ENCODE assay signal across 17 cellular contexts in genomic region chr5:149504649-149505048, GRCh38. TPM values are rescaled to one million over a fixed set of nuclear protein-coding genes. Genes with fewer than 3 reads are reported as not detected.
DNase-seq lines count a peak whose midpoint lies in the region; ATAC-seq and TF ChIP-seq lines count a peak whose summit lies in the region.
"Had no signal": no experiment of that assay in that cellular context is flagged by ENCODE, and none has a peak within 500 bp of the region (broad histone marks: within the 10 kb centered on the region; RNA-seq: fewer than 3 reads in every experiment).

No MANE protein-coding gene starts in this region.

- H3K23ac ChIP-seq in IMR-90 (ENCODE audit: low read depth, low read length), result no peak overlapping the region

- H3K18ac ChIP-seq in IMR-90 (ENCODE audit: low read depth, low read length), result peak overlapping the region; percentile 12; the same call in 1 of the 2 replicates

- POLR2A ChIA-PET in MCF 10A (lab: Yijun Ruan, JAX) (interaction anchor here (0.7 to 16.0 kb wide), 8 partner anchors 9 to 62 kb away, joined by 3 to 191 read pairs (median 6); partner anchors contain the start of gene CSNK1A1), IMR-90 (lab: Charles Lee; ENCODE audit: unreplicated experiment) (no interaction called here)

- TSS peak; percentile 3 for BruUV-seq in MCF 10A (replicated peaks; lab: Mats Ljungman, UMichigan)
- BruUV-seq in mammary epithelial cell (replicated peaks; lab: Mats Ljungman, UMichigan), result no TSS peak
- no TSS peak for BruUV-seq in IMR-90 (replicated peaks; lab: Mats Ljungman, UMichigan)

- no peak overlapping the region for H4K8ac ChIP-seq in IMR-90 (ENCODE audit: low read depth in 2 of 2, low read length in 2 of 2)

- CTCF ChIA-PET in MCF 10A (lab: Yijun Ruan, JAX) (interaction anchor here (0.6 to 2.4 kb wide), 5 partner anchors 10 to 114 kb away, joined by 3 to 10 read pairs (median 4); no protein-coding TSS in a partner anchor), mammary epithelial cell (lab: Charles Lee; ENCODE audit: low non-redundant PET) (no interaction called here), IMR-90 (lab: Yijun Ruan, JAX) (interaction anchor here (1.6 kb wide), 1 partner anchor 54 kb away, joined by 3 read pairs; no protein-coding TSS in a partner anchor)

- H3K4me1 Mint-ChIP-seq in MCF 10A (ENCODE audit: insufficient read depth, unreplicated experiment), result no peaks in the 10 kb centered on the region
- peaks cover 1% of the 10 kb centered on the region for H3K4me1 Mint-ChIP-seq in endodermal cell

- no peak overlapping the region for H2BK20ac ChIP-seq in IMR-90 (ENCODE audit: low read depth, low read length)

- no peak overlapping the region for H3K4ac ChIP-seq in IMR-90 (ENCODE audit: low read depth, low read length)

- no peak for DNase-seq in MCF 10A (ENCODE audit: unreplicated experiment)
- no peak for DNase-seq in mammary epithelial cell
- no peak for DNase-seq in IMR-90
- DNase-seq in fibroblast of lung (ENCODE audit: low read depth in 2 of 2), result no peak
- DNase-seq in mucosa of descending colon, result no peak
- no peak for DNase-seq in endodermal cell
- no peak for DNase-seq in DMS79 treated with DMSO at 0.1 percent for 48 hours (lab: John Stamatoyannopoulos, UW)
- DNase-seq: DMS79, NCI-H1436, NCI-H1930, NCI-H345, NCI-H524 treated with DMSO at 0.1 percent for 48 hours, PC-9, SJCRH30 had no signal

- no peak overlapping the region for H3K14ac ChIP-seq in IMR-90 (replicated peaks; ENCODE audit: low read depth, low read length)

- H3K9ac ChIP-seq in mammary epithelial cell (ENCODE audit: insufficient read depth, low read length), result no peak overlapping the region
- no peak overlapping the region for H3K9ac ChIP-seq in IMR-90 (ENCODE audit: low read depth, low read length)
- no peak overlapping the region for H3K9ac ChIP-seq in fibroblast of lung (ENCODE audit: insufficient read depth, low read length)
- no peak overlapping the region for H3K9ac ChIP-seq in stomach smooth muscle (ENCODE audit: low read length in 2 of 2)
- H3K9ac ChIP-seq in endodermal cell (ENCODE audit: extremely low read depth, low read length, poor library complexity, severe bottlenecking), result no peak overlapping the region
- H3K9ac ChIP-seq: BLaER1, KMS-11 had no signal

- H2BK120ac ChIP-seq in IMR-90 (ENCODE audit: low read depth, low read length), result no peak overlapping the region

- H4K91ac ChIP-seq in IMR-90 (ENCODE audit: insufficient read depth, low read depth, low read length), result no peak overlapping the region

- H2AK9ac ChIP-seq in IMR-90 (replicated peaks; ENCODE audit: low read depth, low read length, poor library complexity), result no peak overlapping the region

- intact Hi-C loops in MCF 10A (cut with micrococcal nuclease), result no loop called here
- intact Hi-C loops in mammary epithelial cell (cut with micrococcal nuclease), result loop anchor here (5.0 kb wide), 1 partner anchor 38 kb away; no protein-coding TSS in a partner anchor
- intact Hi-C loops in IMR-90 (cut with micrococcal nuclease), result loop anchor here (5.0 kb wide), 1 partner anchor 33 kb away; no protein-coding TSS in a partner anchor
- intact Hi-C loops in mucosa of descending colon (cut with DNase I, micrococcal nuclease), result no loop called here

- no peaks in the 10 kb centered on the region for H3K27me3 Mint-ChIP-seq in MCF 10A (ENCODE audit: insufficient read depth, unreplicated experiment)
- H3K27me3 Mint-ChIP-seq in endodermal cell (ENCODE audit: insufficient read depth), result no peaks in the 10 kb centered on the region

- H3K4me3 Mint-ChIP-seq in MCF 10A (ENCODE audit: unreplicated experiment) (no peak overlapping the region), endodermal cell (no peak overlapping the region)

- H3K79me2 ChIP-seq in mammary epithelial cell (ENCODE audit: insufficient read depth, low read length) (peaks cover 39% of the 10 kb centered on the region), fibroblast of lung (ENCODE audit: control insufficient read depth, insufficient read depth, low read length) (peaks cover 26% of the 10 kb centered on the region)

- in situ Hi-C loops in mammary epithelial cell (cut with MboI; ENCODE audit: low sequenced_read_pairs in 2 of 2), result no loop called here
- in situ Hi-C loops in IMR-90 (cut with MboI; ENCODE audit: low sequenced_read_pairs), result no loop called here

- TF ChIP-seq CTCF in MCF 10A (IDR thresholded peaks at IDR 0.05; ENCODE audit: unreplicated experiment) (no peak), mammary epithelial cell (conservative IDR thresholded peaks at IDR 0.05 in 1 of 2, IDR thresholded peaks at IDR 0.05 in 1 of 2; ENCODE audit: extremely low read depth in 1 of 2, insufficient read depth in 1 of 2, low read depth in 1 of 2, low read length in 2 of 2) (no peak), IMR-90 (conservative IDR thresholded peaks at IDR 0.05; ENCODE audit: low read depth, low read length) (no peak), fibroblast of lung (conservative IDR thresholded peaks at IDR 0.05 in 1 of 2, IDR thresholded peaks at IDR 0.05 in 1 of 2; ENCODE audit: low read depth in 1 of 2, low read length in 2 of 2) (no peak), mucosa of descending colon (IDR thresholded peaks at IDR 0.05) (no peak), endodermal cell (conservative IDR thresholded peaks at IDR 0.05) (no peak)

- peaks cover 0 to 52% of the 10 kb centered on the region in 2 experiments; a peak in 3 of 4 replicates for H3K79me1 ChIP-seq in IMR-90 (ENCODE audit: low read depth in 1 of 2, low read length in 2 of 2)

- no peak overlapping the region for H3K56ac ChIP-seq in IMR-90 (ENCODE audit: extremely low read depth, insufficient read depth, low read length)

- dilution Hi-C loops in mammary epithelial cell (cut with HindIII; ENCODE audit: low sequenced_read_pairs), result no loop called here
- dilution Hi-C loops in IMR-90 (cut with HindIII; ENCODE audit: low sequenced_read_pairs, unreplicated experiment), result no loop called here

- WGBS in mammary epithelial cell (ENCODE audit: low coverage, missing lambda C conversion rate), result 58% methylated on average over 3 of the region's 3 CpGs
- no CpG with 5 or more reads among the region's 3 CpGs for WGBS in IMR-90 (ENCODE audit: extremely low coverage in 2 of 2, insufficient read length in 1 of 2), 2 experiments
- WGBS in endodermal cell (ENCODE audit: insufficient coverage in 1 of 2, insufficient read length in 1 of 2), 2 experiments, result 94 to 95% methylated on average over 2 to 3 of the region's 3 CpGs

- no peak overlapping the region for H2BK15ac ChIP-seq in IMR-90 (ENCODE audit: low read depth, low read length)

- H3K27ac Mint-ChIP-seq in MCF 10A (ENCODE audit: low read depth, unreplicated experiment), result no peak overlapping the region
- no peak overlapping the region for H3K27ac Mint-ChIP-seq in endodermal cell

- H3K4me3 ChIP-seq in mammary epithelial cell (replicated peaks in 1 of 3; ENCODE audit: insufficient read depth in 1 of 3, low read depth in 2 of 3, low read length in 3 of 3) (no peak overlapping the region), IMR-90 (ENCODE audit: insufficient read depth, low read depth, low read length) (no peak overlapping the region), fibroblast of lung (replicated peaks in 1 of 4; ENCODE audit: control extremely low read depth in 1 of 4, insufficient read depth in 1 of 4, low read depth in 3 of 4, low read length in 4 of 4) (no peak overlapping the region), stomach smooth muscle (ENCODE audit: low read length in 2 of 2) (no peak overlapping the region), mucosa of descending colon (no peak overlapping the region), endodermal cell (ENCODE audit: low read length) (no peak overlapping the region)
- H3K4me3 ChIP-seq: BLaER1, PC-9, SJCRH30 had no signal

- peaks cover 5% of the 10 kb centered on the region; the same call in 1 of the 2 replicates for H3K9me1 ChIP-seq in IMR-90 (ENCODE audit: insufficient read depth, low read length)

- H3K27ac ChIP-seq in mammary epithelial cell (ENCODE audit: insufficient read depth, low read depth, low read length) (no peak overlapping the region), IMR-90 (ENCODE audit: insufficient read depth, low read length) (no peak overlapping the region), fibroblast of lung (ENCODE audit: insufficient read depth, low read length) (peak overlapping the region; percentile 29), stomach smooth muscle (ENCODE audit: low read length) (peak overlapping the region; percentile 37), endodermal cell (ENCODE audit: low read depth, low read length) (no peak overlapping the region)
- H3K27ac ChIP-seq: BLaER1, KMS-11, PC-9, SJCRH30 had no signal

- no peak for TF ChIP-seq RAD21 in IMR-90 (IDR thresholded peaks at IDR 0.05; ENCODE audit: low read length)

- no peaks in the 10 kb centered on the region for H3K9me3 Mint-ChIP-seq in MCF 10A (ENCODE audit: unreplicated experiment)
- no peaks in the 10 kb centered on the region for H3K9me3 Mint-ChIP-seq in endodermal cell

- H3K36me3 ChIP-seq in mammary epithelial cell (ENCODE audit: insufficient read depth, low read length) (peaks cover 62% of the 10 kb centered on the region), IMR-90 (ENCODE audit: control insufficient read depth, insufficient read depth, low read length) (peaks cover 55% of the 10 kb centered on the region), fibroblast of lung (ENCODE audit: control insufficient read depth, insufficient read depth, low read length) (peaks cover 25% of the 10 kb centered on the region), stomach smooth muscle (ENCODE audit: control insufficient read depth in 2 of 2, insufficient read depth in 2 of 2, low read length in 2 of 2) (peaks cover 35 to 43% of the 10 kb centered on the region in 2 donors), mucosa of descending colon (ENCODE audit: low read depth) (peaks cover 21% of the 10 kb centered on the region), endodermal cell (ENCODE audit: control insufficient read depth, insufficient read depth, low read length) (peaks cover 92% of the 10 kb centered on the region)

- H3K4me1 ChIP-seq in mammary epithelial cell (ENCODE audit: insufficient read depth, low read length), result no peaks in the 10 kb centered on the region
- H3K4me1 ChIP-seq in IMR-90 (ENCODE audit: control insufficient read depth, insufficient read depth, low read length), result peaks cover 17% of the 10 kb centered on the region
- H3K4me1 ChIP-seq in fibroblast of lung (ENCODE audit: control insufficient read depth, extremely low read depth, insufficient read depth, low read length), result peaks cover 6% of the 10 kb centered on the region
- no peaks in the 10 kb centered on the region for H3K4me1 ChIP-seq in stomach smooth muscle (ENCODE audit: control insufficient read depth, insufficient read depth, low read length)
- H3K4me1 ChIP-seq in mucosa of descending colon (ENCODE audit: low read depth), result no peaks in the 10 kb centered on the region
- no peaks in the 10 kb centered on the region for H3K4me1 ChIP-seq in endodermal cell (ENCODE audit: control insufficient read depth, insufficient read depth, low read length)
- H3K4me1 ChIP-seq: BLaER1, SJCRH30 had no signal

- H3K4me2 ChIP-seq in mammary epithelial cell (ENCODE audit: insufficient read depth, low read depth, low read length) (no peak overlapping the region), IMR-90 (ENCODE audit: low read depth, low read length) (no peak overlapping the region), fibroblast of lung (ENCODE audit: extremely low read depth, insufficient read depth, low read length) (no peak overlapping the region)
- H3K4me2 ChIP-seq: BLaER1, KMS-11, PC-9 had no signal

- H4K20me1 ChIP-seq in mammary epithelial cell (ENCODE audit: insufficient read depth, low read length), result no peaks in the 10 kb centered on the region
- peaks cover 15% of the 10 kb centered on the region for H4K20me1 ChIP-seq in IMR-90 (ENCODE audit: insufficient read depth, low read length)
- H4K20me1 ChIP-seq in fibroblast of lung (ENCODE audit: control insufficient read depth, extremely low read depth, insufficient read depth, low read length), result no peaks in the 10 kb centered on the region

- H3K27me3 ChIP-seq in mammary epithelial cell (ENCODE audit: insufficient read depth, low read length) (no peaks in the 10 kb centered on the region), IMR-90 (ENCODE audit: control insufficient read depth, insufficient read depth, low read length) (no peaks in the 10 kb centered on the region), fibroblast of lung (ENCODE audit: control insufficient read depth, insufficient read depth, low read length) (no peaks in the 10 kb centered on the region), stomach smooth muscle (ENCODE audit: control insufficient read depth in 1 of 2, insufficient read depth in 2 of 2, low read length in 2 of 2) (no peaks in the 10 kb centered on the region), endodermal cell (ENCODE audit: control insufficient read depth, insufficient read depth, low read length, poor library complexity, severe bottlenecking) (no peaks in the 10 kb centered on the region)
- H3K27me3 ChIP-seq: BLaER1, SJCRH30 had no signal

- peaks cover 100% of the 10 kb centered on the region for H3K36me3 Mint-ChIP-seq in MCF 10A (ENCODE audit: insufficient read depth, unreplicated experiment)
- peaks cover 77% of the 10 kb centered on the region for H3K36me3 Mint-ChIP-seq in endodermal cell (ENCODE audit: low read depth)

- no peak overlapping the region for H2AK5ac ChIP-seq in IMR-90 (ENCODE audit: low read depth, low read length)

- H2BK5ac ChIP-seq in IMR-90 (ENCODE audit: low read depth, low read length, poor library complexity, severe bottlenecking), result peak overlapping the region; percentile 52

- H2AFZ ChIP-seq in mammary epithelial cell (ENCODE audit: low read depth, low read length) (no peak overlapping the region), IMR-90 (replicated peaks; ENCODE audit: low read length, poor library complexity) (no peak overlapping the region), fibroblast of lung (ENCODE audit: low read length) (no peak overlapping the region)
- H2AFZ ChIP-seq: PC-9 had no signal

- ATAC-seq in IMR-90 (ENCODE audit: low read depth), result no peak
- ATAC-seq in mucosa of descending colon, result no peak

- H4K5ac ChIP-seq in IMR-90 (ENCODE audit: low read depth, low read length), result no peak overlapping the region; the same call in 1 of the 2 replicates

- H3K9me3 ChIP-seq in mammary epithelial cell (replicated peaks; ENCODE audit: insufficient read depth, low read length) (no peaks in the 10 kb centered on the region), IMR-90 (ENCODE audit: control insufficient read depth, insufficient read depth, low read length) (no peaks in the 10 kb centered on the region), fibroblast of lung (ENCODE audit: control insufficient read depth, insufficient read depth, low read depth, low read length) (no peaks in the 10 kb centered on the region), stomach smooth muscle (ENCODE audit: control insufficient read depth in 2 of 2, low read length in 2 of 2) (no peaks in the 10 kb centered on the region), mucosa of descending colon (no peaks in the 10 kb centered on the region), endodermal cell (ENCODE audit: control insufficient read depth, low read length) (no peaks in the 10 kb centered on the region)
- H3K9me3 ChIP-seq: BLaER1, SJCRH30 had no signal

- no peak for TF ChIP-seq POLR2A in IMR-90 (IDR thresholded peaks at IDR 0.05; ENCODE audit: low read depth, low read length)

RNA-seq across cellular contexts. Expression of gene CSNK1A1, which starts 46.6 kb away (rescaled TPM):
- total RNA-seq in MCF 10A (2022), result 666 and 744 TPM in 2 replicates
- 100 to 1,000 TPM; 444 to 457 TPM for total RNA-seq in mammary epithelial cell
- polyA plus RNA-seq in mammary epithelial cell, result 146 TPM
- 325 TPM for polyA minus RNA-seq in mammary epithelial cell
- 419 and 573 TPM in 2 replicates for total RNA-seq in IMR-90 (2012; rRNA removed)
- polyA plus RNA-seq in IMR-90 (2012; rRNA removed), result 112 and 140 TPM in 2 replicates
- 64.4 and 68.9 TPM in 2 replicates for polyA plus RNA-seq in IMR-90 (2012; cell fraction: cytosol; rRNA removed)
- polyA plus RNA-seq in IMR-90 (2012; cell fraction: nucleus; rRNA removed; ENCODE audit: low replicate concordance), result 56.7 and 85.2 TPM in 2 replicates
- 522 and 674 TPM in 2 replicates for total RNA-seq in fibroblast of lung
- 245 and 275 TPM in 2 replicates for polyA plus RNA-seq in fibroblast of lung
- polyA plus RNA-seq in fibroblast of lung (2012), result 187 and 207 TPM in 2 replicates
- 111 and 122 TPM in 2 replicates for polyA minus RNA-seq in fibroblast of lung (ENCODE audit: low replicate concordance)
- 100 to 1,000 TPM; 200 to 233 (median 224) TPM for total RNA-seq in mucosa of descending colon
- total RNA-seq in endodermal cell, result 100 to 1,000 TPM; 198 to 214 TPM
- 175 TPM for polyA plus RNA-seq in endodermal cell (2013, experiment 1 of 2)
- polyA plus RNA-seq in endodermal cell (2013, experiment 2 of 2), result 176 TPM

Comparison
In these comparisons a context has a peak if more than half of its experiments do, and no peak if none do; other contexts are left out.
1. intact Hi-C loops: an anchor here in mammary epithelial cell (5.0 kb wide) and IMR-90 (5.0 kb wide); none called in MCF 10A and mucosa of descending colon.
2. H3K27ac ChIP-seq: peak in fibroblast of lung (single experiment) and stomach smooth muscle (single experiment); none in mammary epithelial cell (single experiment), IMR-90 (single experiment) and endodermal cell (single experiment).